In genomic region chr1:31010081-31010989, GRCh38 we compare ENCODE assay signal across 8 cellular contexts. TPM values are rescaled to one million over a fixed set of nuclear protein-coding genes. Genes with fewer than 3 reads are reported as not detected.
A peak's percentile ranks its signal among the peaks of the same experiment; 100 is the strongest.
DNase-seq lines count a peak whose midpoint lies in the region; ATAC-seq, FAIRE-seq and TF ChIP-seq lines count a peak whose summit lies in the region.

No MANE protein-coding gene starts in this region.

- DNase-seq in GM18507 (ENCODE audit: extremely low spot score, insufficient read length, low read depth) (no peak), osteocyte (ENCODE audit: extremely low spot score, unreplicated experiment) (no peak), nucleus accumbens (lab: John Stamatoyannopoulos, UW) (no peak), hepatic stellate cell (ENCODE audit: low spot score) (no peak), ureter (ENCODE audit: low spot score) (no peak)
- DNase-seq in activated naive CD4-positive, alpha-beta T cell treated with anti-CD3 and anti-CD28 coated beads, Interleukin-2, amount 50 U/mL, for 16 hours: peak; percentile 23

- no peaks in the 10 kb centered on the region for H3K9me3 Mint-ChIP-seq in osteocyte (ENCODE audit: unreplicated experiment)

- H3K27me3 Mint-ChIP-seq in osteocyte (ENCODE audit: unreplicated experiment): no peaks in the 10 kb centered on the region

- H3K4me1 Mint-ChIP-seq in osteocyte (ENCODE audit: unreplicated experiment): peaks cover 63% of the 10 kb centered on the region

- H3K36me3 Mint-ChIP-seq in osteocyte (ENCODE audit: unreplicated experiment): peaks cover 7% of the 10 kb centered on the region

- peak; percentile 78 for FAIRE-seq in GM18507 (lab: Jason Lieb, UNC)

- no peak for TF ChIP-seq CTCF in osteocyte (IDR thresholded peaks at IDR 0.05)

- ATAC-seq in HG02623 (IDR thresholded peaks at IDR 0.05; ENCODE audit: unreplicated experiment) (peak; percentile 47), HG03469 (IDR thresholded peaks at IDR 0.05; ENCODE audit: unreplicated experiment) (no peak)

- H3K27ac Mint-ChIP-seq in osteocyte (ENCODE audit: unreplicated experiment): peak overlapping the region; percentile 2

- no peak overlapping the region for H3K4me3 Mint-ChIP-seq in osteocyte (ENCODE audit: unreplicated experiment)

RNA-seq across cellular contexts. Expression of gene PUM1, which starts 55.2 kb away (rescaled TPM):
- total RNA-seq in osteocyte: 139 and 145 TPM in 2 replicates
- 174 TPM for total RNA-seq in ureter
